In the genomic region with DNA sequence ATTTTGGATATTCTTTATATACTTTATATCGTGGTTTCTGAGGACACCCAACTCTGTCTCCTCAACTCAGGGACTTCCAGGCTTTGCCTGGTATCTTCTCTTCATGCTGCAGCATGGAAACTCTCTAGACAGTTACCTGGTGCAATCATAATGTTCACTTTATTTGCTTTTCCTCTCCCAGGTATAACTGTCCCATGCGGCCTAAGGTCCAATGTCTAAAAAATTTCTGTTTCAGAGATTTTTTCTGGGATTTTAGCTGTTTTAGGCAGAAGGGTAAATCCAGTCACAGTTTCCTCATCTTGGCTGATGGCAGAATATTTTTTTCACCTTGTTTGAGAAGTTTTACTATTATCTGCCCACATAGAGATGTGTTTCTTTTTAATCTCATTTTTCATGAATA, we compare ENCODE assay signal across 11 cellular contexts.
"Had no signal": no experiment of that assay in that cellular context is flagged by ENCODE, and none has a peak within 500 bp of the region (broad histone marks: within the 10 kb centered on the region; RNA-seq: fewer than 3 reads in every experiment).

No MANE protein-coding gene starts in this region.

- H3K4me3 ChIP-seq: GM23248, GM23338, HAP-1 had no signal

- H3K9ac ChIP-seq: GM23248 had no signal

- ATAC-seq: GM23338, HCT116 had no signal

- H2AFZ ChIP-seq: GM23248, GM23338 had no signal

- DNase-seq: GM23248, GOT3, H7, H9, HCEC 1CT, HFFc6 had no signal

- FAIRE-seq: H1, H54 had no signal

- H3K36me3 ChIP-seq: HAP-1 had no signal

- H3K4me2 ChIP-seq: GM23338 had no signal

- H3K27ac ChIP-seq: GM23248 had no signal

- H3K4me1 ChIP-seq: HAP-1 had no signal

- H3K9me3 ChIP-seq: HAP-1 had no signal
